In genomic region chr11:8082391-8083087, GRCh38 we compare ENCODE assay signal across 9 cellular contexts. TPM values are rescaled to one million over a fixed set of nuclear protein-coding genes. Genes with fewer than 3 reads are reported as not detected.
DNase-seq lines count a peak whose midpoint lies in the region; ATAC-seq and TF ChIP-seq lines count a peak whose summit lies in the region.
"Had no signal": no experiment of that assay in that cellular context is flagged by ENCODE, and none has a peak within 500 bp of the region (broad histone marks: within the 10 kb centered on the region; RNA-seq: fewer than 3 reads in every experiment).

No MANE protein-coding gene starts in this region.

- H3K14ac ChIP-seq in H9 (ENCODE audit: insufficient read depth, low read length): no peak overlapping the region

- no peak overlapping the region for H2BK20ac ChIP-seq in H9 (ENCODE audit: low read depth, low read length, poor library complexity, severe bottlenecking)

- H3K56ac ChIP-seq in H9 (ENCODE audit: insufficient read length, low read depth, low read length): no peak overlapping the region

- no peaks in the 10 kb centered on the region for H3K79me1 ChIP-seq in H9 (ENCODE audit: insufficient read depth, low read depth, low read length, poor library complexity, severe bottlenecking)

- no peak overlapping the region for H3K9ac ChIP-seq in H9 (ENCODE audit: extremely low read depth, insufficient read length, low read length)
- no peak overlapping the region for H3K9ac ChIP-seq in adipocyte (ENCODE audit: low read length)

- H3K27ac ChIP-seq in H9 (ENCODE audit: insufficient read length, low read depth, low read length) (no peak overlapping the region), lower lobe of right lung (no peak overlapping the region)

- no peak overlapping the region for H3K23ac ChIP-seq in H9 (ENCODE audit: insufficient read length, low read depth, low read length)

- no peaks in the 10 kb centered on the region for H3K9me3 Mint-ChIP-seq in H9
- H3K9me3 Mint-ChIP-seq in activated T-cell treated with anti-CD3 and anti-CD28 coated beads, Interleukin-2, amount 50 U/mL, for 72 hours: no peaks in the 10 kb centered on the region

- peaks cover 48% of the 10 kb centered on the region for H3K27me3 Mint-ChIP-seq in H9 (ENCODE audit: low read depth)
- H3K27me3 Mint-ChIP-seq in activated T-cell treated with anti-CD3 and anti-CD28 coated beads, Interleukin-2, amount 50 U/mL, for 72 hours (ENCODE audit: low read depth): peaks cover 65% of the 10 kb centered on the region

- DNase-seq in AG10803 (ENCODE audit: low read depth): peak; percentile 40
- peak; percentile 59 for DNase-seq in H9
- peak; percentile 61 for DNase-seq in adipocyte (ENCODE audit: low read depth)
- DNase-seq in mucosa of gallbladder (ENCODE audit: low spot score): peak; percentile 49
- no peak for DNase-seq in NAMALWA (ENCODE audit: low spot score)
- no peak for DNase-seq in lower lobe of right lung
- DNase-seq in activated T-cell treated with anti-CD3 and anti-CD28 coated beads, Interleukin-2, amount 50 U/mL, for 72 hours: no peak
- DNase-seq: stimulated activated CD4-positive, alpha-beta T cell treated with anti-CD3 and anti-CD28 coated beads, Interleukin-4, amount 100 ng/mL, for 24 hours had no signal

- H4K8ac ChIP-seq in H9 (replicated peaks; ENCODE audit: insufficient read length, low read depth, low read length): no peak overlapping the region

- H2AFZ ChIP-seq in H9 (ENCODE audit: low read length): no peak overlapping the region

- no peaks in the 10 kb centered on the region for H3K36me3 ChIP-seq in adipocyte (ENCODE audit: control insufficient read depth, insufficient read depth, low read length, severe bottlenecking)
- H3K36me3 ChIP-seq in lower lobe of right lung: no peaks in the 10 kb centered on the region

- H2BK120ac ChIP-seq in H9 (ENCODE audit: low read depth, low read length, poor library complexity, severe bottlenecking): no peak overlapping the region

- no peaks in the 10 kb centered on the region for H3K79me2 ChIP-seq in H9 (ENCODE audit: insufficient read depth, low read length)

- no peak overlapping the region for H2BK5ac ChIP-seq in H9 (ENCODE audit: insufficient read length, low read length)

- no peaks in the 10 kb centered on the region for H4K20me1 ChIP-seq in H9 (ENCODE audit: control insufficient read depth, insufficient read depth, insufficient read length)

- intact Hi-C loops in lower lobe of right lung (cut with DNase I): no loop called here

- H3K4me3 ChIP-seq in AG10803 (ENCODE audit: low read length): peak overlapping the region; percentile 65
- H3K4me3 ChIP-seq in adipocyte (ENCODE audit: low read length): peak overlapping the region; percentile 83
- H3K4me3 ChIP-seq in lower lobe of right lung: no peak overlapping the region

- peak overlapping the region; percentile 68 for H3K4me2 ChIP-seq in H9 (ENCODE audit: insufficient read depth, insufficient read length, low read length)

- ATAC-seq in lower lobe of right lung (no peak), GM21737 (IDR thresholded peaks at IDR 0.05; ENCODE audit: unreplicated experiment) (no peak)
- ATAC-seq in activated T-cell treated with anti-CD3 and anti-CD28 coated beads, Interleukin-2, amount 50 U/mL, for 72 hours (replicated peaks in 1 of 2): no peak

- no peak overlapping the region for H4K5ac ChIP-seq in H9 (ENCODE audit: insufficient read length, low read depth, low read length)

- H4K91ac ChIP-seq in H9 (ENCODE audit: insufficient read length, low read depth, low read length): no peak overlapping the region

- H3T11ph ChIP-seq in H9 (ENCODE audit: low read length): no peak overlapping the region

- peaks cover 2% of the 10 kb centered on the region; the same call in 1 of the 2 replicates for H3K27me3 ChIP-seq in H9 (ENCODE audit: insufficient read depth, low read length)
- H3K27me3 ChIP-seq in adipocyte (replicated peaks; ENCODE audit: control insufficient read depth, insufficient read depth, low read length): no peaks in the 10 kb centered on the region
- peaks cover 28% of the 10 kb centered on the region for H3K27me3 ChIP-seq in lower lobe of right lung (ENCODE audit: low read depth)

- no peak for TF ChIP-seq CTCF in AG10803 (conservative IDR thresholded peaks at IDR 0.05; ENCODE audit: low read length)
- TF ChIP-seq CTCF in H9 (conservative IDR thresholded peaks at IDR 0.05): no peak
- no peak for TF ChIP-seq CTCF in lower lobe of right lung (IDR thresholded peaks at IDR 0.05)

- H3K23me2 ChIP-seq in H9 (ENCODE audit: insufficient read length, low read depth, low read length, poor library complexity, severe bottlenecking): peaks cover 6% of the 10 kb centered on the region

- H3K4me1 Mint-ChIP-seq in H9: peaks cover 58% of the 10 kb centered on the region in 2 experiments
- no peaks in the 10 kb centered on the region for H3K4me1 Mint-ChIP-seq in activated T-cell treated with anti-CD3 and anti-CD28 coated beads, Interleukin-2, amount 50 U/mL, for 72 hours (ENCODE audit: low read depth)

- no peak overlapping the region for H3K4ac ChIP-seq in H9 (ENCODE audit: low read depth, low read length)

- H2AK5ac ChIP-seq in H9 (ENCODE audit: insufficient read length, low read length): no peak overlapping the region

- peak overlapping the region; percentile 64 to 84 for H3K4me3 Mint-ChIP-seq in H9
- H3K4me3 Mint-ChIP-seq in activated T-cell treated with anti-CD3 and anti-CD28 coated beads, Interleukin-2, amount 50 U/mL, for 72 hours: peak overlapping the region in 1 of 2 donors; percentile 32

- H3K27ac Mint-ChIP-seq in H9: no peak overlapping the region; a peak in 2 of 7 replicates
- H3K27ac Mint-ChIP-seq in activated T-cell treated with anti-CD3 and anti-CD28 coated beads, Interleukin-2, amount 50 U/mL, for 72 hours: no peak overlapping the region

- WGBS in H9 (ENCODE audit: extremely low coverage, insufficient read length, low lambda C conversion rate): no CpG with 5 or more reads among the region's 15 CpGs

- no peak overlapping the region for H3K18ac ChIP-seq in H9 (ENCODE audit: insufficient read length, low read depth, low read length)

- H3K4me1 ChIP-seq in H9 (ENCODE audit: insufficient read depth, low read length) (peaks cover 10% of the 10 kb centered on the region; the same call in 1 of the 2 replicates), adipocyte (ENCODE audit: control insufficient read depth, insufficient read depth, low read length) (peaks cover 32% of the 10 kb centered on the region), lower lobe of right lung (peaks cover 5% of the 10 kb centered on the region)

- H3K36me3 Mint-ChIP-seq in H9 (ENCODE audit: insufficient read depth in 1 of 3, low read depth in 3 of 3): no peaks in the 10 kb centered on the region; a peak in 1 of 7 replicates
- no peaks in the 10 kb centered on the region for H3K36me3 Mint-ChIP-seq in activated T-cell treated with anti-CD3 and anti-CD28 coated beads, Interleukin-2, amount 50 U/mL, for 72 hours (ENCODE audit: insufficient read depth in 2 of 2)

- no peak overlapping the region for H2BK15ac ChIP-seq in H9 (ENCODE audit: low read depth, low read length)

- H2BK12ac ChIP-seq in H9 (ENCODE audit: insufficient read length, low read depth, low read length): no peak overlapping the region

- no peaks in the 10 kb centered on the region for H3K9me3 ChIP-seq in H9 (ENCODE audit: control insufficient read depth, low read depth, low read length)
- H3K9me3 ChIP-seq in adipocyte (ENCODE audit: control insufficient read depth, low read length): no peaks in the 10 kb centered on the region
- no peaks in the 10 kb centered on the region for H3K9me3 ChIP-seq in lower lobe of right lung

RNA-seq across cellular contexts. Expression of gene TUB, which starts 1.5 kb away (rescaled TPM):
- total RNA-seq in H9 (2021) (14.8 and 14.9 TPM in 2 replicates), mucosa of gallbladder (11.3 TPM), lower lobe of right lung (5.2 TPM)
- under 1 TPM; 0.10 to 0.32 TPM for total RNA-seq in activated T-cell treated with anti-CD3 and anti-CD28 coated beads, Interleukin-2, amount 50 U/mL, for 72 hours

Comparison
In these comparisons a context has a peak if more than half of its experiments do, and no peak if none do; other contexts are left out.
1. DNase-seq: peak in AG10803 (single experiment), H9 (single experiment), adipocyte (single experiment) and mucosa of gallbladder (single experiment); none in NAMALWA (single experiment), lower lobe of right lung (single experiment) and activated T-cell treated with anti-CD3 and anti-CD28 coated beads, Interleukin-2, amount 50 U/mL, for 72 hours (0 of 2).